ENCODE assay signal across 13 cellular contexts in the genomic region with DNA sequence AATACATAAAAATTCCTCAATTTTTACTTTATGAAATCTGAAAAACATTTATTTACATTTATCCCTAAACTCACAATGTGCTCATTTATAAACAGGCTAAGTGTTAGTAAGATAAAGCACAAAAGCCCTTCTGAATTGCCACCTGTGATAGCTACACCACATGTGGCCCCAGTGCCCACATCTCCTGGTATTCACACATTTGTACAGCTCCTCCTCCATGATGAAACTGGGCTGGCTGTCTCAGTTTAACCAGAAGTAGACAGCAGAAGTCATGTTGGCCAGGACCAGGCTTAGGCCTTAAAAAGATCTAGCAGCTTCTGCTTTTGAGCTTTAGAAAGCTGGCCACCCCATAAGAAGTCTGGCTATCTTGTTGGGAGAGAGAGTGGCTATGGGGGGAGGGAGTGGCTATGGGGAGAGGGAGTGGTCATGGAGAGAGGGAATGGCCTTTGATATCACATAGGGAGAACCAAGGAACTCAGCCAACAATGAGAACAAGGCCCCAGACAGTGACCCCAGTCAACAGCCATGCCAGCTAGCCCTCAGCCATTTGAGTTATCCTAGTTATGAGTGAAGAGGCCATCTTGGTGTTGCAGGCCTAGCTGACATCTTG. TPM values are rescaled to one million over a fixed set of nuclear protein-coding genes. Genes with fewer than 3 reads are reported as not detected.
DNase-seq lines count a peak whose midpoint lies in the region; ATAC-seq and TF ChIP-seq lines count a peak whose summit lies in the region.
"Had no signal": no experiment of that assay in that cellular context is flagged by ENCODE, and none has a peak within 500 bp of the region (broad histone marks: within the 10 kb centered on the region; RNA-seq: fewer than 3 reads in every experiment).

No MANE protein-coding gene starts in this region.

- TF ChIP-seq CTCF in activated CD8-positive, alpha-beta T cell treated with anti-CD3 and anti-CD28 coated beads for 36 hours (IDR thresholded peaks at IDR 0.05) = no peak
- no peak for TF ChIP-seq CTCF in endodermal cell (conservative IDR thresholded peaks at IDR 0.05)

- H4K12ac ChIP-seq in trophoblast cell (ENCODE audit: low read depth, low read length) = no peak overlapping the region

- H3K36me3 Mint-ChIP-seq in activated CD8-positive, alpha-beta T cell treated with anti-CD3 and anti-CD28 coated beads for 36 hours (ENCODE audit: low read depth) = peaks cover 2% of the 10 kb centered on the region
- peaks cover 18% of the 10 kb centered on the region for H3K36me3 Mint-ChIP-seq in activated CD8-positive, alpha-beta T cell treated with anti-CD3 and anti-CD28 coated beads, Interleukin-2, amount 10 ng/mL, durations not matched to agents 7 days and 5 days (ENCODE audit: low read depth)
- H3K36me3 Mint-ChIP-seq in endodermal cell (ENCODE audit: low read depth) = peaks cover 45% of the 10 kb centered on the region

- H2AK5ac ChIP-seq in trophoblast cell (ENCODE audit: low read length) = no peak overlapping the region

- DNase-seq in activated CD8-positive, alpha-beta T cell treated with anti-CD3 and anti-CD28 coated beads for 36 hours = no peak
- no peak for DNase-seq in activated CD8-positive, alpha-beta T cell treated with anti-CD3 and anti-CD28 coated beads, Interleukin-2, amount 10 ng/mL, durations not matched to agents 7 days and 5 days
- peak; percentile 48 for DNase-seq in MV-4-11 (lab: John Stamatoyannopoulos, UW)
- peak; percentile 58 for DNase-seq in endodermal cell
- no peak for DNase-seq in trophoblast cell
- DNase-seq in effector CD8-positive, alpha-beta T cell (lab: John Stamatoyannopoulos, UW) = no peak
- DNase-seq in NCI-H2081 (lab: John Stamatoyannopoulos, UW) = no peak
- DNase-seq: DMS 273 treated with DMSO at 0.1 percent for 48 hours, NCI-H1048, NCI-H69 had no signal

- H3K9ac ChIP-seq in endodermal cell (ENCODE audit: extremely low read depth, low read length, poor library complexity, severe bottlenecking) (no peak overlapping the region), trophoblast cell (ENCODE audit: low read length) (peak overlapping the region; percentile 49)
- H3K9ac ChIP-seq: BLaER1 treated with 17β-estradiol and CSF1 and Interleukin-3, amounts not matched to agents 10 nM and 100 nM had no signal

- peaks cover 65% of the 10 kb centered on the region for H3K36me3 ChIP-seq in endodermal cell (ENCODE audit: control insufficient read depth, insufficient read depth, low read length)
- H3K36me3 ChIP-seq in trophoblast cell (ENCODE audit: control insufficient read depth in 1 of 2, insufficient read depth in 2 of 2, low read length in 2 of 2) = peaks cover 17 to 21% of the 10 kb centered on the region in 2 experiments

- no peaks in the 10 kb centered on the region for H3K79me2 ChIP-seq in trophoblast cell (ENCODE audit: control insufficient read depth, insufficient read depth, low read length, poor library complexity)

- CTCF ChIA-PET in activated CD8-positive, alpha-beta T cell treated with anti-CD3 and anti-CD28 coated beads for 36 hours (lab: Charles Lee) = interaction anchor here (1.3 to 1.8 kb wide), 2 partner anchors 95 to 135 kb away, joined by 5 to 6 read pairs; no protein-coding TSS in a partner anchor
- CTCF ChIA-PET in activated CD8-positive, alpha-beta T cell treated with anti-CD3 and anti-CD28 coated beads, Interleukin-2, amount 10 ng/mL, durations not matched to agents 7 days and 5 days (lab: Charles Lee) = interaction anchor here (1.7 to 1.9 kb wide), 2 partner anchors 16 to 48 kb away, joined by 4 to 5 read pairs; no protein-coding TSS in a partner anchor

- POLR2A ChIA-PET in activated CD8-positive, alpha-beta T cell treated with anti-CD3 and anti-CD28 coated beads for 36 hours (lab: Charles Lee) = no interaction called here
- POLR2A ChIA-PET in activated CD8-positive, alpha-beta T cell treated with anti-CD3 and anti-CD28 coated beads, Interleukin-2, amount 10 ng/mL, durations not matched to agents 7 days and 5 days (lab: Charles Lee) = interaction anchor here (0.7 kb wide), 1 partner anchor 16 kb away, joined by 3 read pairs; no protein-coding TSS in a partner anchor

- H2BK5ac ChIP-seq in trophoblast cell (ENCODE audit: low read depth, low read length, poor library complexity) = no peak overlapping the region

- H2BK120ac ChIP-seq in trophoblast cell (ENCODE audit: insufficient read depth, low read length, poor library complexity) = no peak overlapping the region

- no peak overlapping the region for H4K8ac ChIP-seq in trophoblast cell (ENCODE audit: low read depth, low read length)

- no peak overlapping the region for H3K4me3 Mint-ChIP-seq in activated CD8-positive, alpha-beta T cell treated with anti-CD3 and anti-CD28 coated beads for 36 hours
- no peak overlapping the region for H3K4me3 Mint-ChIP-seq in activated CD8-positive, alpha-beta T cell treated with anti-CD3 and anti-CD28 coated beads, Interleukin-2, amount 10 ng/mL, durations not matched to agents 7 days and 5 days
- H3K4me3 Mint-ChIP-seq in endodermal cell = no peak overlapping the region
- H3K4me3 Mint-ChIP-seq: IgD-negative memory B cell had no signal

- no peak overlapping the region for H3K18ac ChIP-seq in trophoblast cell (ENCODE audit: low read length)

- H3K4me2 ChIP-seq in trophoblast cell (ENCODE audit: low read length) = no peak overlapping the region
- H3K4me2 ChIP-seq: BLaER1 treated with 17β-estradiol and CSF1 and Interleukin-3, amounts not matched to agents 10 nM and 100 nM had no signal

- H3K23ac ChIP-seq in trophoblast cell (ENCODE audit: low read length) = no peak overlapping the region

- H3K79me1 ChIP-seq in trophoblast cell (ENCODE audit: low read length) = no peaks in the 10 kb centered on the region

- H3K4me3 ChIP-seq in endodermal cell (ENCODE audit: low read length) (no peak overlapping the region), trophoblast cell (ENCODE audit: low read depth, low read length) (no peak overlapping the region)
- H3K4me3 ChIP-seq: BLaER1 treated with 17β-estradiol and CSF1 and Interleukin-3, amounts not matched to agents 10 nM and 100 nM had no signal

- H4K91ac ChIP-seq in trophoblast cell (ENCODE audit: low read depth, low read length) = no peak overlapping the region

- no peaks in the 10 kb centered on the region for H3K27me3 Mint-ChIP-seq in activated CD8-positive, alpha-beta T cell treated with anti-CD3 and anti-CD28 coated beads for 36 hours
- no peaks in the 10 kb centered on the region for H3K27me3 Mint-ChIP-seq in activated CD8-positive, alpha-beta T cell treated with anti-CD3 and anti-CD28 coated beads, Interleukin-2, amount 10 ng/mL, durations not matched to agents 7 days and 5 days (ENCODE audit: low read depth)
- H3K27me3 Mint-ChIP-seq in endodermal cell (ENCODE audit: insufficient read depth) = no peaks in the 10 kb centered on the region
- H3K27me3 Mint-ChIP-seq: IgD-negative memory B cell had no signal

- H3K14ac ChIP-seq in trophoblast cell (ENCODE audit: low read length) = no peak overlapping the region

- H3K27ac ChIP-seq in endodermal cell (ENCODE audit: low read depth, low read length) = no peak overlapping the region
- no peak overlapping the region for H3K27ac ChIP-seq in trophoblast cell (ENCODE audit: low read depth, low read length)
- H3K27ac ChIP-seq: BLaER1 treated with 17β-estradiol and CSF1 and Interleukin-3, amounts not matched to agents 10 nM and 100 nM had no signal

- no peaks in the 10 kb centered on the region for H3K4me1 ChIP-seq in endodermal cell (ENCODE audit: control insufficient read depth, insufficient read depth, low read length)
- H3K4me1 ChIP-seq in trophoblast cell (ENCODE audit: control insufficient read depth in 1 of 2, insufficient read depth in 2 of 2, low read length in 2 of 2) = no peaks in the 10 kb centered on the region
- H3K4me1 ChIP-seq: BLaER1 treated with 17β-estradiol and CSF1 and Interleukin-3, amounts not matched to agents 10 nM and 100 nM had no signal

- intact Hi-C loops in activated CD8-positive, alpha-beta T cell treated with anti-CD3 and anti-CD28 coated beads for 36 hours (cut with micrococcal nuclease) = no loop called here

- H3K9me3 ChIP-seq in endodermal cell (ENCODE audit: control insufficient read depth, low read length) = no peaks in the 10 kb centered on the region
- H3K9me3 ChIP-seq in trophoblast cell (ENCODE audit: insufficient read depth, low read depth, low read length) = no peaks in the 10 kb centered on the region
- H3K9me3 ChIP-seq: BLaER1 treated with 17β-estradiol and CSF1 and Interleukin-3, amounts not matched to agents 10 nM and 100 nM had no signal

- peaks cover 4% of the 10 kb centered on the region for H3K4me1 Mint-ChIP-seq in activated CD8-positive, alpha-beta T cell treated with anti-CD3 and anti-CD28 coated beads for 36 hours (ENCODE audit: low read depth)
- no peaks in the 10 kb centered on the region for H3K4me1 Mint-ChIP-seq in activated CD8-positive, alpha-beta T cell treated with anti-CD3 and anti-CD28 coated beads, Interleukin-2, amount 10 ng/mL, durations not matched to agents 7 days and 5 days (ENCODE audit: low read depth)
- peaks cover 11% of the 10 kb centered on the region for H3K4me1 Mint-ChIP-seq in endodermal cell

- no peaks in the 10 kb centered on the region for H3K27me3 ChIP-seq in endodermal cell (ENCODE audit: control insufficient read depth, insufficient read depth, low read length, poor library complexity, severe bottlenecking)
- no peaks in the 10 kb centered on the region for H3K27me3 ChIP-seq in trophoblast cell (ENCODE audit: insufficient read depth, low read length)
- H3K27me3 ChIP-seq: BLaER1 treated with 17β-estradiol and CSF1 and Interleukin-3, amounts not matched to agents 10 nM and 100 nM had no signal

- ATAC-seq in activated CD8-positive, alpha-beta T cell treated with anti-CD3 and anti-CD28 coated beads for 36 hours = no peak
- ATAC-seq in activated CD8-positive, alpha-beta T cell treated with anti-CD3 and anti-CD28 coated beads, Interleukin-2, amount 10 ng/mL, durations not matched to agents 7 days and 5 days = no peak
- no peak for ATAC-seq in GM21447 (IDR thresholded peaks at IDR 0.05; ENCODE audit: unreplicated experiment)

- peak overlapping the region; percentile 7 for H3K27ac Mint-ChIP-seq in activated CD8-positive, alpha-beta T cell treated with anti-CD3 and anti-CD28 coated beads for 36 hours
- no peak overlapping the region for H3K27ac Mint-ChIP-seq in activated CD8-positive, alpha-beta T cell treated with anti-CD3 and anti-CD28 coated beads, Interleukin-2, amount 10 ng/mL, durations not matched to agents 7 days and 5 days
- H3K27ac Mint-ChIP-seq in endodermal cell = peak overlapping the region; percentile 26
- H3K27ac Mint-ChIP-seq: IgD-negative memory B cell had no signal

- H2AFZ ChIP-seq in trophoblast cell (ENCODE audit: insufficient read depth, low read length, poor library complexity) = no peak overlapping the region

- H2BK12ac ChIP-seq in trophoblast cell (ENCODE audit: low read length) = no peak overlapping the region

- H3K4ac ChIP-seq in trophoblast cell (ENCODE audit: low read depth, low read length) = no peak overlapping the region

- no peaks in the 10 kb centered on the region for H3K9me3 Mint-ChIP-seq in activated CD8-positive, alpha-beta T cell treated with anti-CD3 and anti-CD28 coated beads for 36 hours
- no peaks in the 10 kb centered on the region for H3K9me3 Mint-ChIP-seq in activated CD8-positive, alpha-beta T cell treated with anti-CD3 and anti-CD28 coated beads, Interleukin-2, amount 10 ng/mL, durations not matched to agents 7 days and 5 days (ENCODE audit: insufficient read depth)
- H3K9me3 Mint-ChIP-seq in endodermal cell = no peaks in the 10 kb centered on the region
- H3K9me3 Mint-ChIP-seq: IgD-negative memory B cell had no signal

RNA-seq across cellular contexts. Expression of gene CEP95, which starts 47.4 kb away (rescaled TPM):
- 10 to 100 TPM; 45.2 to 45.7 TPM for total RNA-seq in activated CD8-positive, alpha-beta T cell treated with anti-CD3 and anti-CD28 coated beads for 36 hours
- 10 to 100 TPM; 49.2 to 51.7 TPM for total RNA-seq in activated CD8-positive, alpha-beta T cell treated with anti-CD3 and anti-CD28 coated beads, Interleukin-2, amount 10 ng/mL, durations not matched to agents 7 days and 5 days
- total RNA-seq in endodermal cell = 10 to 100 TPM; 75.5 to 93.9 TPM
- 77.4 TPM for polyA plus RNA-seq in endodermal cell (2013, experiment 1 of 2)
- 74.6 TPM for polyA plus RNA-seq in endodermal cell (2013, experiment 2 of 2)
- polyA plus RNA-seq in trophoblast cell (2013) = 36.1 and 37.4 TPM in 2 replicates

RNA-seq across cellular contexts. Expression of gene DDX5, which starts 48.0 kb away (rescaled TPM):
- total RNA-seq in activated CD8-positive, alpha-beta T cell treated with anti-CD3 and anti-CD28 coated beads for 36 hours = 100 to 1,000 TPM; 632 to 668 TPM
- total RNA-seq in activated CD8-positive, alpha-beta T cell treated with anti-CD3 and anti-CD28 coated beads, Interleukin-2, amount 10 ng/mL, durations not matched to agents 7 days and 5 days = 100 to 1,000 TPM; 853 to 855 TPM
- total RNA-seq in endodermal cell = 100 to 1,000 TPM; 687 to 894 TPM
- polyA plus RNA-seq in endodermal cell (2013, experiment 1 of 2) = 855 TPM
- polyA plus RNA-seq in endodermal cell (2013, experiment 2 of 2) = 761 TPM
- polyA plus RNA-seq in trophoblast cell (2013) = 580 and 586 TPM in 2 replicates

RNA-seq across cellular contexts. Expression of gene POLG2, which starts 57.3 kb away (rescaled TPM):
- 10 to 100 TPM; 37.3 to 41.1 TPM for total RNA-seq in activated CD8-positive, alpha-beta T cell treated with anti-CD3 and anti-CD28 coated beads for 36 hours
- total RNA-seq in activated CD8-positive, alpha-beta T cell treated with anti-CD3 and anti-CD28 coated beads, Interleukin-2, amount 10 ng/mL, durations not matched to agents 7 days and 5 days = 10 to 100 TPM; 31.3 to 33.7 TPM
- 10 to 100 TPM; 27.1 to 33.9 TPM for total RNA-seq in endodermal cell
- 26.6 TPM for polyA plus RNA-seq in endodermal cell (2013, experiment 1 of 2)
- polyA plus RNA-seq in endodermal cell (2013, experiment 2 of 2) = 15.9 TPM
- polyA plus RNA-seq in trophoblast cell (2013) = 7.7 and 8.4 TPM in 2 replicates

Comparison
In these comparisons a context has a peak if more than half of its experiments do, and no peak if none do; other contexts are left out.
1. DNase-seq: peak in MV-4-11 (single experiment) and endodermal cell (single experiment); none in activated CD8-positive, alpha-beta T cell treated with anti-CD3 and anti-CD28 coated beads for 36 hours (single experiment), activated CD8-positive, alpha-beta T cell treated with anti-CD3 and anti-CD28 coated beads, Interleukin-2, amount 10 ng/mL, durations not matched to agents 7 days and 5 days (single experiment), trophoblast cell (0 of 2), effector CD8-positive, alpha-beta T cell (single experiment) and NCI-H2081 (0 of 2).